ENCODE assay signal across 1 cellular context in the genomic region with DNA sequence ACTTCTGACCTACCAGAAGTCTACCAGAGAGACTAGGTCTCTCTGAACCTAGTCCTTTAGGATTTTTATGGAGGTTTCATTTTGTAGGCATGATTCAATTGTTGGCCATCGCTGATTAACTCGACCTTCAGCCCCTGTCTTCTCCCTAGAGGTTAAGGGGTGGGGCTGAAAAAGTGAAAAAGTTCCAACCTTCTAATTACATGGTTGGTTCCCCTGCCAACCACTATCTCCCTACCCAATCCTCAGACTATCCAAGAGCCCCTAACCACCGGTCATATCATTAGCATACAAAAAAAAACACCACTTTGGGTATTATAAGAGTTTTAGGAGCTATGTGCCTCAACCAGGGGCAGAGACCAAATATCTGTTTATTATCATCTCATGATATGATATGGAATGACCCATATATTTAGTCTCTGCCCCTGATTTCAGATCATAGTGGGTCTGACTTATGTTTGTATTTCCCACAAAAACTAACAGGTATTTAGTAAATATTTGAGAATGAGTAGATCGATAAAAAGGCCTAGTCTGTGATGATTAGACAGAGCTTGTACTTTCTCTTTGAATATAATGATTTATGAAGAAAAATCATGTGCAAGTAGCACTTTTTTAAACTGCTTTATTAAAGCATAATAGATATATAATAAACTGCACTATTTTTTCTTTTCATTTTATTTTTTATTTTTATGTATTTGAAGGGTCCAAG.
TF ChIP-seq lines count a peak whose summit lies in the region.

No MANE protein-coding gene starts in this region.

TF ChIP-seq in K562, 482 proteins besides CTCF, POLR2A, EP300 and RAD21:
- TF ChIP-seq CBX3 (IDR thresholded peaks at IDR 0.05; ENCODE audit: borderline replicate concordance in 1 of 2, low read length in 2 of 2), result no peak
- TF ChIP-seq, protein P1, sequence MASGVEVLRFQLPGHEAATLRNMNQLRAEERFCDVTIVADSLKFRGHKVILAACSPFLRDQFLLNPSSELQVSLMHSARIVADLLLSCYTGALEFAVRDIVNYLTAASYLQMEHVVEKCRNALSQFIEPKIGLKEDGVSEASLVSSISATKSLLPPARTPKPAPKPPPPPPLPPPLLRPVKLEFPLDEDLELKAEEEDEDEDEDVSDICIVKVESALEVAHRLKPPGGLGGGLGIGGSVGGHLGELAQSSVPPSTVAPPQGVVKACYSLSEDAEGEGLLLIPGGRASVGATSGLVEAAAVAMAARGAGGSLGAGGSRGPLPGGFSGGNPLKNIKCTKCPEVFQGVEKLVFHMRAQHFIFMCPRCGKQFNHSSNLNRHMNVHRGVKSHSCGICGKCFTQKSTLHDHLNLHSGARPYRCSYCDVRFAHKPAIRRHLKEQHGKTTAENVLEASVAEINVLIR (CRISPR knock-in tag; IDR thresholded peaks at IDR 0.05), result no peak
- no peak for TF ChIP-seq ZFPM2 (CRISPR knock-in tag; IDR thresholded peaks at IDR 0.05)
- no peak for TF ChIP-seq ZNF239 (CRISPR knock-in tag; IDR thresholded peaks at IDR 0.05)
- no peak for TF ChIP-seq FOXJ3 (CRISPR knock-in tag; IDR thresholded peaks at IDR 0.05)
- peak; percentile 18; the same call in 1 of the 2 replicates for TF ChIP-seq RFX1 (IDR thresholded peaks at IDR 0.05)
- TF ChIP-seq MEF2A (IDR thresholded peaks at IDR 0.05; ENCODE audit: control insufficient read depth, low read depth, low read length), result no peak
- no peak for TF ChIP-seq NFIC (IDR thresholded peaks at IDR 0.05)
- peak; percentile 62; the same call in 1 of the 2 replicates for TF ChIP-seq ESRRA (IDR thresholded peaks at IDR 0.05; ENCODE audit: borderline replicate concordance, low read depth)
- TF ChIP-seq SMARCA4 (IDR thresholded peaks at IDR 0.05), result no peak
- TF ChIP-seq EHMT2 (IDR thresholded peaks at IDR 0.05), result no peak
- TF ChIP-seq NR2C2 (CRISPR knock-in tag; IDR thresholded peaks at IDR 0.05), result no peak
- peak; percentile 61; the same call in 1 of the 2 replicates for TF ChIP-seq NR2C2 (tag; IDR thresholded peaks at IDR 0.05)
- no peak for TF ChIP-seq ZNF134 (CRISPR knock-in tag; conservative IDR thresholded peaks at IDR 0.05)
- no peak for TF ChIP-seq GATAD2B (IDR thresholded peaks at IDR 0.05; ENCODE audit: borderline replicate concordance)
- no peak for TF ChIP-seq DACH1 (IDR thresholded peaks at IDR 0.05; ENCODE audit: partially characterized antibody)
